In the genomic region with DNA sequence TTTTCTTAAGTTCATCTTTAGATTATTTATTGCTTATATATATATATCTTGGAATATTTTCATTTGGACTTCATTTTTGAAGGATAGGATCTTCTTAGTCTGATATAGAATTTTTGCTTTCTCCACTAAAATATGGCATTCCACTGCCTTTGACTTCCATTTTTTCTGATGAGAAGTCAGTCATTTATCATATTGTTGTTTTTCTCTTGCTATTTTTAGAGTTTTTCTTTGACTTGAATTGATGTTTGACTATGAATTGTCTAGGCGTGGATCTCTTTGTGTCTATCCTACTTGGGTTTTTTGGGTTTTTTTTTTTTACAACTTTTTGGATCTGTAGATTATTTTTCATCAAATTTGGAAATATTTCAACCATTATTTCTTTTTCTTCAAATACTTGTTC, we compare ENCODE assay signal across 25 cellular contexts.
"Had no signal": no experiment of that assay in that cellular context is flagged by ENCODE, and none has a peak within 500 bp of the region (broad histone marks: within the 10 kb centered on the region; RNA-seq: fewer than 3 reads in every experiment).

No MANE protein-coding gene starts in this region.

- H3K27ac Mint-ChIP-seq: activated B cell treated with CpG ODN at 0.5 μM for 24 hours; activated CD4-positive, alpha-beta T cell treated with anti-CD3 and anti-CD28 coated beads, Interleukin-2, amount 10 ng/mL, durations not matched to agents 24 days and 14 days; activated CD8-positive, alpha-beta memory T cell treated with anti-CD3 and anti-CD28 coated beads, Interleukin-2, amount 10 ng/mL, durations not matched to agents 7 days and 5 days; activated naive CD4-positive, alpha-beta T cell treated with anti-CD3 and anti-CD28 coated beads for 36 hours; activated naive CD8-positive, alpha-beta T cell treated with anti-CD3 and anti-CD28 coated beads for 36 hours; activated T-helper 17 cell treated with anti-CD3 and anti-CD28 coated beads, Interleukin-2, amount 50 U/mL, for 72 hours; T-helper 1 cell treated with Interleukin-12 subunit alpha and Interleukin-12 subunit beta and Interleukin-4 antibody, amounts not matched to agents 30 μg/mL and 1 μg/mL, for 36 hours had no signal

- H3K36me3 ChIP-seq: brain microvascular endothelial cell, MG63 had no signal

- H3K4me3 Mint-ChIP-seq: activated B cell treated with CpG ODN at 0.5 μM for 24 hours; activated CD4-positive, alpha-beta T cell treated with anti-CD3 and anti-CD28 coated beads, Interleukin-2, amount 10 ng/mL, durations not matched to agents 24 days and 14 days; activated CD8-positive, alpha-beta memory T cell treated with anti-CD3 and anti-CD28 coated beads, Interleukin-2, amount 10 ng/mL, durations not matched to agents 7 days and 5 days; activated naive CD4-positive, alpha-beta T cell treated with anti-CD3 and anti-CD28 coated beads for 36 hours; activated naive CD8-positive, alpha-beta T cell treated with anti-CD3 and anti-CD28 coated beads for 36 hours; activated T-cell treated with anti-CD3 and anti-CD28 coated beads, Interleukin-2, amount 50 U/mL, for 4 hours; activated T-helper 17 cell treated with anti-CD3 and anti-CD28 coated beads, Interleukin-2, amount 50 U/mL, for 72 hours; T-helper 1 cell treated with Interleukin-12 subunit alpha and Interleukin-12 subunit beta and Interleukin-4 antibody, amounts not matched to agents 30 μg/mL and 1 μg/mL, for 36 hours had no signal

- H3K27ac ChIP-seq: brain microvascular endothelial cell, cardiac muscle cell, KMS-11 had no signal

- H3K4me1 Mint-ChIP-seq: activated CD8-positive, alpha-beta memory T cell treated with anti-CD3 and anti-CD28 coated beads, Interleukin-2, amount 10 ng/mL, durations not matched to agents 7 days and 5 days; activated T-helper 17 cell treated with anti-CD3 and anti-CD28 coated beads, Interleukin-2, amount 50 U/mL, for 72 hours had no signal

- H3K27me3 ChIP-seq: brain microvascular endothelial cell, cardiac muscle cell, MG63 had no signal

- H3K27me3 Mint-ChIP-seq: activated B cell treated with CpG ODN at 0.5 μM for 24 hours; activated CD4-positive, alpha-beta T cell treated with anti-CD3 and anti-CD28 coated beads, Interleukin-2, amount 10 ng/mL, durations not matched to agents 24 days and 14 days; activated CD8-positive, alpha-beta memory T cell treated with anti-CD3 and anti-CD28 coated beads, Interleukin-2, amount 10 ng/mL, durations not matched to agents 7 days and 5 days; activated naive CD8-positive, alpha-beta T cell treated with anti-CD3 and anti-CD28 coated beads for 36 hours; activated T-helper 17 cell treated with anti-CD3 and anti-CD28 coated beads, Interleukin-2, amount 50 U/mL, for 72 hours had no signal

- H3K9me3 Mint-ChIP-seq: activated CD4-positive, alpha-beta T cell treated with anti-CD3 and anti-CD28 coated beads, Interleukin-2, amount 10 ng/mL, durations not matched to agents 24 days and 14 days; activated T-cell treated with anti-CD3 and anti-CD28 coated beads, Interleukin-2, amount 50 U/mL, for 4 hours; activated T-helper 17 cell treated with anti-CD3 and anti-CD28 coated beads, Interleukin-2, amount 50 U/mL, for 72 hours; T-helper 1 cell treated with Interleukin-12 subunit alpha and Interleukin-12 subunit beta and Interleukin-4 antibody, amounts not matched to agents 30 μg/mL and 1 μg/mL, for 36 hours had no signal

- H3K4me3 ChIP-seq: cardiac muscle cell, MG63 had no signal

- ATAC-seq: activated CD8-positive, alpha-beta memory T cell treated with anti-CD3 and anti-CD28 coated beads, Interleukin-2, amount 10 ng/mL, durations not matched to agents 7 days and 5 days; activated T-cell treated with anti-CD3 and anti-CD28 coated beads, Interleukin-2, amount 50 U/mL, for 4 hours; activated T-helper 17 cell treated with anti-CD3 and anti-CD28 coated beads, Interleukin-2, amount 50 U/mL, for 72 hours had no signal

- DNase-seq: activated B cell treated with CpG ODN at 0.5 μM for 24 hours; activated CD4-positive, alpha-beta T cell treated with anti-CD3 and anti-CD28 coated beads for 1 hour; activated CD4-positive, alpha-beta T cell treated with anti-CD3 and anti-CD28 coated beads, Interleukin-2, amount 10 ng/mL, durations not matched to agents 24 days and 14 days; activated CD4-positive, alpha-beta T cell treated with anti-CD3 and anti-CD28 coated beads, Interleukin-2, amount 50 U/mL, for 48 hours; activated CD8-positive, alpha-beta memory T cell treated with anti-CD3 and anti-CD28 coated beads, Interleukin-2, amount 10 ng/mL, durations not matched to agents 7 days and 5 days; activated gamma-delta T cell; activated naive CD4-positive, alpha-beta T cell treated with anti-CD3 and anti-CD28 coated beads for 36 hours; activated naive CD8-positive, alpha-beta T cell treated with anti-CD3 and anti-CD28 coated beads for 36 hours; activated T-cell treated with anti-CD3 and anti-CD28 coated beads, Interleukin-2, amount 50 U/mL, for 4 hours; brain microvascular endothelial cell; MG63; MV-4-11; NCI-H1092 treated with DMSO at 0.1 percent for 48 hours; NCI-H1436; NCI-H1694 treated with DMSO at 0.1 percent for 48 hours; NCI-H2029 treated with DMSO at 0.1 percent for 48 hours; NCI-H345; NCI-H510A; NCI-H526 treated with DMSO at 0.1 percent for 48 hours; NCI-H82; SHP77 treated with DMSO at 0.1 percent for 48 hours had no signal
